In the genomic region with DNA sequence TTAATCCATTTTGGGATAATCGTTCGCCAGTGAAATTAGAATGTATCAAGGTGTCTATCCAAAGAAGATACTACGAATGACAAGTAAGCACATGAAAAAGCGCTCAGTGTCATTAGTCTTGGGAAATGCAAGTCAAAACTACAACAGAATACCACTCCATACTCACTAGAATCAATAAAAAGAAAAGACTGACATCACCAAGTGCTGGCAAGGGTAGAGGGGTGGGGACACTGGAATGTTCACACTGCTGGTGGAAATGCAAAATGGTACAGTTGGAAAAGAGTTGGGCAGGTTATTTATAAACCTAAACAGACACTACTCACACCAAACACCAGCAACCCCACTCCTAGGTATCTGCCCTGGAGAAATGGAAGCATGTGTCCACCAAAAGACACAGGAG, we compare ENCODE assay signal across 10 cellular contexts. TPM values are rescaled to one million over a fixed set of nuclear protein-coding genes. Genes with fewer than 3 reads are reported as not detected.
A peak's percentile ranks its signal among the peaks of the same experiment; 100 is the strongest.
DNase-seq lines count a peak whose midpoint lies in the region; ATAC-seq and TF ChIP-seq lines count a peak whose summit lies in the region.
"Had no signal": no experiment of that assay in that cellular context is flagged by ENCODE, and none has a peak within 500 bp of the region (broad histone marks: within the 10 kb centered on the region; RNA-seq: fewer than 3 reads in every experiment).

No MANE protein-coding gene starts in this region.

- H3K9me3 Mint-ChIP-seq in T-helper 2 cell treated with Interferon-gamma antibody and Interleukin-4, amounts not matched to agents 5 μg/mL and 100 μg/mL, for 36 hours: no peaks in the 10 kb centered on the region
- H3K9me3 Mint-ChIP-seq in activated naive CD4-positive, alpha-beta T cell treated with anti-CD3 and anti-CD28 coated beads, Interleukin-2, amount 50 U/mL, for 72 hours: no peaks in the 10 kb centered on the region
- no peaks in the 10 kb centered on the region for H3K9me3 Mint-ChIP-seq in immature natural killer cell

- H3K4me1 ChIP-seq in stomach: peaks cover 62 to 100% (median 89%) of the 10 kb centered on the region in 4 donors

- TF ChIP-seq EP300 in stomach (IDR thresholded peaks at IDR 0.05): no peak

- no peaks in the 10 kb centered on the region for H3K27me3 Mint-ChIP-seq in T-helper 2 cell treated with Interferon-gamma antibody and Interleukin-4, amounts not matched to agents 5 μg/mL and 100 μg/mL, for 36 hours (ENCODE audit: low read depth)
- peaks cover 2 to 10% (median 9%) of the 10 kb centered on the region in 3 donors for H3K27me3 Mint-ChIP-seq in immature natural killer cell (ENCODE audit: low read depth in 3 of 3)

- H3K27ac Mint-ChIP-seq in T-helper 2 cell treated with Interferon-gamma antibody and Interleukin-4, amounts not matched to agents 5 μg/mL and 100 μg/mL, for 36 hours: peak overlapping the region; percentile 75
- H3K27ac Mint-ChIP-seq in activated naive CD4-positive, alpha-beta T cell treated with anti-CD3 and anti-CD28 coated beads, Interleukin-2, amount 50 U/mL, for 72 hours: peak overlapping the region; percentile 93 to 95
- peak overlapping the region; percentile 79 to 93 (median 88) for H3K27ac Mint-ChIP-seq in immature natural killer cell

- peak overlapping the region in 3 of 5 donors; percentile 71 to 86 (median 77) for H3K27ac ChIP-seq in stomach

- peaks cover 26 to 71% (median 45%) of the 10 kb centered on the region in 4 donors for H3K36me3 ChIP-seq in stomach

- intact Hi-C loops in stomach (cut with DNase I; ENCODE audit: low total_unique reads): no loop called here

- DNase-seq in T-helper 2 cell treated with Interferon-gamma antibody and Interleukin-4, amounts not matched to agents 5 μg/mL and 100 μg/mL, for 36 hours (ENCODE audit: low spot score): no peak
- DNase-seq in T-helper 2 cell: no peak
- DNase-seq in activated naive CD4-positive, alpha-beta T cell treated with anti-CD3 and anti-CD28 coated beads, Interleukin-2, amount 50 U/mL, for 72 hours (ENCODE audit: low spot score in 2 of 2): no peak
- DNase-seq in immature natural killer cell: no peak
- DNase-seq in stomach: no peak
- no peak for DNase-seq in NCI-H1417 treated with DMSO at 0.1 percent for 48 hours (lab: John Stamatoyannopoulos, UW)
- DNase-seq: KG1, thyroid gland had no signal

- no peaks in the 10 kb centered on the region for H3K9me3 ChIP-seq in stomach
- H3K9me3 ChIP-seq: thyroid gland had no signal

- peak overlapping the region; percentile 66 for H3K4me3 Mint-ChIP-seq in T-helper 2 cell treated with Interferon-gamma antibody and Interleukin-4, amounts not matched to agents 5 μg/mL and 100 μg/mL, for 36 hours
- H3K4me3 Mint-ChIP-seq in immature natural killer cell: peak overlapping the region; percentile 20 to 73 (median 53)

- H3K4me3 ChIP-seq in stomach: no peak overlapping the region
- H3K4me3 ChIP-seq: thyroid gland had no signal

- no peak for TF ChIP-seq CTCF in stomach (IDR thresholded peaks at IDR 0.05)

- TF ChIP-seq POLR2A in stomach (IDR thresholded peaks at IDR 0.05): no peak

- ATAC-seq in activated naive CD4-positive, alpha-beta T cell treated with anti-CD3 and anti-CD28 coated beads, Interleukin-2, amount 50 U/mL, for 72 hours: no peak
- ATAC-seq in HG02798 (IDR thresholded peaks at IDR 0.05; ENCODE audit: poor library complexity, unreplicated experiment) (no peak), GM18517 (IDR thresholded peaks at IDR 0.05; ENCODE audit: unreplicated experiment) (no peak)

- no peaks in the 10 kb centered on the region for H3K27me3 ChIP-seq in stomach
- H3K27me3 ChIP-seq: thyroid gland had no signal

- WGBS in stomach, 5 donors: 76 to 98% (median 93%) methylated on average over 4 of the region's 4 CpGs

- H3K4me1 Mint-ChIP-seq in T-helper 2 cell treated with Interferon-gamma antibody and Interleukin-4, amounts not matched to agents 5 μg/mL and 100 μg/mL, for 36 hours (ENCODE audit: low read depth): peaks cover 90% of the 10 kb centered on the region
- H3K4me1 Mint-ChIP-seq in immature natural killer cell: peaks cover 96 to 100% of the 10 kb centered on the region in 2 donors

- peaks cover 81% of the 10 kb centered on the region for H3K36me3 Mint-ChIP-seq in T-helper 2 cell treated with Interferon-gamma antibody and Interleukin-4, amounts not matched to agents 5 μg/mL and 100 μg/mL, for 36 hours (ENCODE audit: low read depth)
- peaks cover 59 to 62% of the 10 kb centered on the region in 2 donors for H3K36me3 Mint-ChIP-seq in activated naive CD4-positive, alpha-beta T cell treated with anti-CD3 and anti-CD28 coated beads, Interleukin-2, amount 50 U/mL, for 72 hours
- peaks cover 0 to 22% (median 9%) of the 10 kb centered on the region in 3 donors for H3K36me3 Mint-ChIP-seq in immature natural killer cell

RNA-seq across cellular contexts. Expression of a gene that starts 11.2 kb away (rescaled TPM):
- total RNA-seq in activated naive CD4-positive, alpha-beta T cell treated with anti-CD3 and anti-CD28 coated beads, Interleukin-2, amount 50 U/mL, for 72 hours: 100 to 1,000 TPM; 382 to 520 TPM
- polyA plus RNA-seq in immature natural killer cell (100 to 1,000 TPM; 339 to 509 (median 401) TPM), stomach (100 to 1,000 TPM in 2 of 3 donors, 10 to 100 TPM in 1; 91.2 to 145 (median 115) TPM)
- total RNA-seq in stomach: 100 to 1,000 TPM in 3 of 5 donors, 10 to 100 TPM in 2; 52.4 to 167 (median 104) TPM
